In genomic region chr11:67351275-67352005, GRCh38 we compare ENCODE assay signal across 8 cellular contexts.
A peak's percentile ranks its signal among the peaks of the same experiment; 100 is the strongest.
DNase-seq lines count a peak whose midpoint lies in the region; TF ChIP-seq lines count a peak whose summit lies in the region.

No MANE protein-coding gene starts in this region.

- DNase-seq in NCI-H1417 (lab: John Stamatoyannopoulos, UW) (peak; percentile 55 to 78 (median 72)), NCI-H1417 treated with DMSO at 0.1 percent for 48 hours (lab: John Stamatoyannopoulos, UW) (no peak), NCI-H2107 treated with DMSO at 0.1 percent for 48 hours (lab: John Stamatoyannopoulos, UW; ENCODE audit: unreplicated experiment) (peak; percentile 53), cardiac fibroblast (ENCODE audit: low read depth in 2 of 2) (peak; percentile 87 to 88), kidney tubule cell (ENCODE audit: low spot score) (peak; percentile 89), NCI-H187 treated with DMSO at 0.1 percent for 48 hours (lab: John Stamatoyannopoulos, UW) (no peak)
- peak; percentile 57 to 61 for DNase-seq in stimulated activated CD4-positive, alpha-beta T cell treated with anti-CD3 and anti-CD28 coated beads, Interleukin-1b, Interleukin-23, amount 100 ng/mL, for 4 hours (ENCODE audit: low read depth in 2 of 2)

- TF ChIP-seq CTCF in VCaP (conservative IDR thresholded peaks at IDR 0.05), result peak; percentile 100
- peak; percentile 91 for TF ChIP-seq CTCF in cardiac fibroblast (IDR thresholded peaks at IDR 0.05; ENCODE audit: low read depth, low read length)

- peak overlapping the region in 1 of 2 donors; percentile 26 for H3K4me3 ChIP-seq in cardiac fibroblast (replicated peaks in 1 of 2; ENCODE audit: low read depth in 2 of 2, low read length in 2 of 2)

- peak overlapping the region; percentile 96 for H3K27ac ChIP-seq in VCaP

Comparison
In these comparisons a context has a peak if more than half of its experiments do, and no peak if none do; other contexts are left out.
1. DNase-seq: peak in NCI-H1417 (3 of 3), NCI-H2107 treated with DMSO at 0.1 percent for 48 hours (single experiment), cardiac fibroblast (2 of 2), kidney tubule cell (single experiment) and stimulated activated CD4-positive, alpha-beta T cell treated with anti-CD3 and anti-CD28 coated beads, Interleukin-1b, Interleukin-23, amount 100 ng/mL, for 4 hours (2 of 2); none in NCI-H1417 treated with DMSO at 0.1 percent for 48 hours (single experiment) and NCI-H187 treated with DMSO at 0.1 percent for 48 hours (single experiment).